In genomic region chr1:41377397-41377796, GRCh38 we compare ENCODE assay signal across 19 cellular contexts.
"Had no signal": no experiment of that assay in that cellular context is flagged by ENCODE, and none has a peak within 500 bp of the region (broad histone marks: within the 10 kb centered on the region; RNA-seq: fewer than 3 reads in every experiment).

No MANE protein-coding gene starts in this region.

- DNase-seq: activated CD4-positive, alpha-beta T cell treated with anti-CD3 and anti-CD28 coated beads, Interleukin-2, amount 50 U/mL, for 1 hour; activated CD4-positive, CD25-positive, alpha-beta regulatory T cell treated with anti-CD3 and anti-CD28 coated beads, Interleukin-2, amount 50 U/mL, for 72 hours; activated CD8-positive, alpha-beta memory T cell treated with anti-CD3 and anti-CD28 coated beads for 24 hours; activated CD8-positive, alpha-beta memory T cell treated with anti-CD3 and anti-CD28 coated beads, Interleukin-2, amount 50 U/mL, for 48 hours; activated effector memory CD4-positive, alpha-beta T cell treated with Interleukin-2 at 50 U/mL for 16 hours; activated naive CD4-positive, alpha-beta T cell treated with anti-CD3 and anti-CD28 coated beads, Interleukin-2, amount 10 ng/mL, durations not matched to agents 7 days and 5 days; activated naive CD8-positive, alpha-beta T cell treated with anti-CD3 and anti-CD28 coated beads, Interleukin-2, amount 50 U/mL, for 24 hours; activated T-cell treated with anti-CD3 and anti-CD28 coated beads, Interleukin-2, amount 50 U/mL, for 48 hours; anterior cingulate cortex; brain microvascular endothelial cell; central memory CD4-positive, alpha-beta T cell; dorsolateral prefrontal cortex; foreskin keratinocyte; hippocampal formation; lower lobe of right lung; natural killer cell; pancreas; stimulated activated CD4-positive, alpha-beta T cell treated with anti-CD3 and anti-CD28 coated beads, Interleukin-4, amount 100 ng/mL, for 24 hours; upper lobe of right lung had no signal
